ENCODE assay signal across 9 cellular contexts in the genomic region with DNA sequence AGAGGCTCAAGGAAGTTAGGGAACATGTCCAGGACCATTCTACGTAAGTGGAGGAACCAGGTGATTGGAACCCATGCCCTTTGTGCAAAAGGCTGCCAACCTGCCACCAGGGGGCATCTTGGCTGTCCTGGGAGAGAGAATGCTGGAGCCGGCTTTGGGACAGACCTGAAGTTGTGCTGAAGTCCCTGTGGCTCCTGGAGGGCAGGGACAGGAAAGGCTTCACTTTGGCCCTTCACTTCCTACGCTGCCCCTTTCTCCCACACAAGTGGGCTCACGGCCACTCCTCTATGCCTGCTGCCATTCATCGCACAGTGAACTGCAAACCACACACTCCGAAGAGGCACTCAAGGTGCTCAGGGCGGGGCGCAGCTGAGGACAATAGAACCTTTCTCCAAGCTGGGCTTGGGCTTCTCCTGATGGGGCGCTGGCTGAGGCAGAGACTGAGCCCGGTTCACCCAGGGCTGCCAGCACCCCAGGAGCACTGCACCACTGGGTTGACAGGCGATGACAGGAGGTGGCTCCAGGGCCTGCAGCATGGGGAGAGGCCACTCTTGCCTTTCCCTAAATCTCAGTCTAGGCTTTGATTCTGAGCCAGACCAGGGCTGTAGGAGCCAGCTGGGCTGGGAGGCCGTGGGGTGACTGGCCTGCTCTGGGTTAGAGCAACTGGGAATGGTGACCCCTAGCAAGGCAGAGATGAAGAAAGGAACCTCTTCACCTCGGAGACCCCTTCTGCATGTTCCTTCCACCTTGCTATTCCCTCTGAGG. TPM values are rescaled to one million over a fixed set of nuclear protein-coding genes. Genes with fewer than 3 reads are reported as not detected.
DNase-seq lines count a peak whose midpoint lies in the region; ATAC-seq and TF ChIP-seq lines count a peak whose summit lies in the region.
"Had no signal": no experiment of that assay in that cellular context is flagged by ENCODE, and none has a peak within 500 bp of the region (broad histone marks: within the 10 kb centered on the region; RNA-seq: fewer than 3 reads in every experiment).

No MANE protein-coding gene starts in this region.

- no peaks in the 10 kb centered on the region for H3K9me3 ChIP-seq in body of pancreas
- no peaks in the 10 kb centered on the region for H3K9me3 ChIP-seq in mucosa of descending colon

- H3K36me3 ChIP-seq in body of pancreas (replicated peaks in 1 of 2; ENCODE audit: insufficient read depth in 1 of 2, low read depth in 2 of 2) (no peaks in the 10 kb centered on the region), mucosa of descending colon (ENCODE audit: low read depth) (no peaks in the 10 kb centered on the region)

- H3K27ac ChIP-seq in body of pancreas, result no peak overlapping the region

- DNase-seq in DMS53 (lab: John Stamatoyannopoulos, UW) (peak; percentile 42), DMS53 treated with DMSO at 0.1 percent for 48 hours (lab: John Stamatoyannopoulos, UW; ENCODE audit: unreplicated experiment) (no peak), RPMI7951 (ENCODE audit: low read depth) (peak; percentile 35), body of pancreas (peak; percentile 42 to 55 (median 50)), mucosa of descending colon (peak; percentile 67 to 80 (median 80))

- H3K4me3 ChIP-seq in body of pancreas, result no peak overlapping the region
- H3K4me3 ChIP-seq in mucosa of descending colon, result no peak overlapping the region

- H3K27me3 ChIP-seq in body of pancreas, result no peaks in the 10 kb centered on the region

- WGBS in body of pancreas, 2 donors, result 67 to 80% methylated on average over 8 to 13 of the region's 13 CpGs

- TF ChIP-seq CTCF in body of pancreas (IDR thresholded peaks at IDR 0.05) (peak in 6 of 7 experiments; percentile 22 to 46 (median 40)), mucosa of descending colon (IDR thresholded peaks at IDR 0.05) (peak; percentile 65)

- H3K4me1 ChIP-seq in body of pancreas, result no peaks in the 10 kb centered on the region
- peaks cover 8% of the 10 kb centered on the region for H3K4me1 ChIP-seq in mucosa of descending colon (ENCODE audit: low read depth)

- ATAC-seq in body of pancreas (peak; percentile 55), mucosa of descending colon (peak; percentile 75), GM21447 (IDR thresholded peaks at IDR 0.05; ENCODE audit: unreplicated experiment) (no peak), GM18907 (IDR thresholded peaks at IDR 0.05; ENCODE audit: unreplicated experiment) (no peak), GM21737 (IDR thresholded peaks at IDR 0.05; ENCODE audit: unreplicated experiment) (no peak)

- TF ChIP-seq POLR2A in body of pancreas (IDR thresholded peaks at IDR 0.05), result no peak

- intact Hi-C loops in body of pancreas (cut with DNase I), result no loop called here
- intact Hi-C loops in mucosa of descending colon (cut with DNase I, micrococcal nuclease), result no loop called here

RNA-seq across cellular contexts. Expression of gene SHF, which starts 8.4 kb away (rescaled TPM):
- total RNA-seq in RPMI7951 (2014; rRNA removed; shearing (Covaris generic)), result 2.3 and 4.4 TPM in 2 replicates
- total RNA-seq in body of pancreas, result 1 to 10 TPM; 2.0 to 2.9 TPM
- 10 to 100 TPM in 2 of 3 donors, 1 to 10 TPM in 1; 5.4 to 19.2 (median 14.9) TPM for total RNA-seq in mucosa of descending colon

RNA-seq across cellular contexts. Expression of gene DUOX1, which starts 49.6 kb away (rescaled TPM):
- not detected in 2 replicates for total RNA-seq in RPMI7951 (2014; rRNA removed; shearing (Covaris generic))
- total RNA-seq in body of pancreas, result under 1 TPM; 0.26 to 0.66 TPM
- 1 to 10 TPM in 1 of 3 donors, under 1 TPM in 2; 0.43 to 1.7 (median 0.70) TPM for total RNA-seq in mucosa of descending colon

RNA-seq across cellular contexts. Expression of gene DUOXA1, which starts 49.7 kb away (rescaled TPM):
- not detected in 2 replicates for total RNA-seq in RPMI7951 (2014; rRNA removed; shearing (Covaris generic))
- total RNA-seq in body of pancreas, result not detected
- total RNA-seq in mucosa of descending colon, result 1 to 10 TPM in 2 of 3 donors, under 1 TPM in 1; 0.29 to 1.6 (median 1.6) TPM
- total RNA-seq: renal cortical epithelial cell had no signal

Comparison
In these comparisons a context has a peak if more than half of its experiments do, and no peak if none do; other contexts are left out.
1. ATAC-seq: peak in body of pancreas (single experiment) and mucosa of descending colon (single experiment); none in GM21447 (single experiment), GM18907 (single experiment) and GM21737 (single experiment).